29 cellular contexts compared by ENCODE assay signal in genomic region chr14:25759251-25759650, GRCh38.
"Had no signal": no experiment of that assay in that cellular context is flagged by ENCODE, and none has a peak within 500 bp of the region (broad histone marks: within the 10 kb centered on the region; RNA-seq: fewer than 3 reads in every experiment).

No MANE protein-coding gene starts in this region.

- H3K4me1 ChIP-seq: esophagus squamous epithelium, gastroesophageal sphincter had no signal

- DNase-seq: activated CD4-positive, alpha-beta memory T cell treated with anti-CD3 and anti-CD28 coated beads, Interleukin-2, amount 10 ng/mL, durations not matched to agents 7 days and 5 days; activated CD4-positive, alpha-beta T cell treated with anti-CD3 and anti-CD28 coated beads for 4 hours; activated CD4-positive, alpha-beta T cell treated with anti-CD3 and anti-CD28 coated beads, Interleukin-2, amount 10 ng/mL, durations not matched to agents 7 days and 5 days; activated CD4-positive, alpha-beta T cell treated with anti-CD3 and anti-CD28 coated beads, Interleukin-2, amount 50 U/mL, for 4 hours; activated CD4-positive, CD25-positive, alpha-beta regulatory T cell; activated CD4-positive, CD25-positive, alpha-beta regulatory T cell treated with anti-CD3 and anti-CD28 coated beads, Interleukin-2, amount 50 U/mL, for 72 hours; activated effector memory CD4-positive, alpha-beta T cell treated with Interleukin-2 at 50 U/mL for 16 hours; activated gamma-delta T cell treated with Interleukin-2 at 50 U/mL for 16 hours; activated naive CD4-positive, alpha-beta T cell treated with anti-CD3 and anti-CD28 coated beads, Interleukin-2, amount 50 U/mL, for 16 hours; activated naive CD4-positive, alpha-beta T cell treated with Interleukin-2 at 50 U/mL for 16 hours; activated T-cell treated with anti-CD3 and anti-CD28 coated beads, Interleukin-2, amount 50 U/mL, for 4 hours; amniotic stem cell; anterior cingulate cortex; brain microvascular endothelial cell; effector CD4-positive, alpha-beta T cell; effector memory CD8-positive, alpha-beta T cell; esophagus squamous epithelium; foreskin melanocyte; T-helper 1 cell; T-helper 17 cell; T1000 had no signal

- H3K9me3 ChIP-seq: esophagus squamous epithelium, gastroesophageal sphincter had no signal

- H3K27me3 ChIP-seq: brain microvascular endothelial cell, esophagus squamous epithelium, gastroesophageal sphincter had no signal

- ATAC-seq: activated T-cell treated with anti-CD3 and anti-CD28 coated beads, Interleukin-2, amount 50 U/mL, for 4 hours; activated T-helper 17 cell treated with anti-CD3 and anti-CD28 coated beads, Interleukin-2, amount 50 U/mL, for 72 hours; effector memory CD8-positive, alpha-beta T cell; gastroesophageal sphincter; T-helper 17 cell had no signal

- H3K27me3 Mint-ChIP-seq: activated CD4-positive, alpha-beta memory T cell treated with anti-CD3 and anti-CD28 coated beads, Interleukin-2, amount 10 ng/mL, durations not matched to agents 7 days and 5 days; activated CD4-positive, alpha-beta T cell treated with anti-CD3 and anti-CD28 coated beads, Interleukin-2, amount 10 ng/mL, durations not matched to agents 7 days and 5 days; activated naive CD8-positive, alpha-beta T cell; activated T-helper 17 cell treated with anti-CD3 and anti-CD28 coated beads, Interleukin-2, amount 50 U/mL, for 72 hours; central memory CD8-positive, alpha-beta T cell; dendritic cell treated with granulocyte-macrophage colony-stimulating factor and Interleukin-4, amounts not matched to agents 40 ng/mL and 50 ng/mL, for 4 days; effector memory CD8-positive, alpha-beta T cell; T-helper 17 cell had no signal

- H3K4me1 Mint-ChIP-seq: activated CD4-positive, alpha-beta memory T cell treated with anti-CD3 and anti-CD28 coated beads, Interleukin-2, amount 10 ng/mL, durations not matched to agents 7 days and 5 days; activated CD4-positive, alpha-beta T cell treated with anti-CD3 and anti-CD28 coated beads, Interleukin-2, amount 10 ng/mL, durations not matched to agents 7 days and 5 days; activated T-helper 17 cell treated with anti-CD3 and anti-CD28 coated beads, Interleukin-2, amount 50 U/mL, for 72 hours; central memory CD8-positive, alpha-beta T cell; T-helper 17 cell had no signal

- H3K27ac Mint-ChIP-seq: activated CD4-positive, alpha-beta memory T cell treated with anti-CD3 and anti-CD28 coated beads, Interleukin-2, amount 10 ng/mL, durations not matched to agents 7 days and 5 days; activated CD4-positive, alpha-beta T cell treated with anti-CD3 and anti-CD28 coated beads, Interleukin-2, amount 10 ng/mL, durations not matched to agents 7 days and 5 days; activated naive CD8-positive, alpha-beta T cell; activated T-helper 17 cell treated with anti-CD3 and anti-CD28 coated beads, Interleukin-2, amount 50 U/mL, for 72 hours; dendritic cell treated with granulocyte-macrophage colony-stimulating factor and Interleukin-4, amounts not matched to agents 40 ng/mL and 50 ng/mL, for 4 days; effector memory CD8-positive, alpha-beta T cell; T-helper 17 cell; T-helper 2 cell treated with Interferon-gamma antibody and Interleukin-4, amounts not matched to agents 5 μg/mL and 100 μg/mL, for 36 hours had no signal

- H3K27ac ChIP-seq: brain microvascular endothelial cell, coronary artery, epithelial cell of prostate, esophagus squamous epithelium, gastroesophageal sphincter had no signal

- H3K9me3 Mint-ChIP-seq: activated CD4-positive, alpha-beta T cell treated with anti-CD3 and anti-CD28 coated beads, Interleukin-2, amount 10 ng/mL, durations not matched to agents 7 days and 5 days had no signal

- H3K36me3 ChIP-seq: brain microvascular endothelial cell, esophagus squamous epithelium, gastroesophageal sphincter had no signal

- H3K4me3 ChIP-seq: coronary artery, esophagus squamous epithelium, gastroesophageal sphincter had no signal

- H3K36me3 Mint-ChIP-seq: activated naive CD8-positive, alpha-beta T cell had no signal

- H3K4me3 Mint-ChIP-seq: activated CD4-positive, alpha-beta memory T cell treated with anti-CD3 and anti-CD28 coated beads, Interleukin-2, amount 10 ng/mL, durations not matched to agents 7 days and 5 days; activated CD4-positive, alpha-beta T cell treated with anti-CD3 and anti-CD28 coated beads, Interleukin-2, amount 10 ng/mL, durations not matched to agents 7 days and 5 days; activated naive CD8-positive, alpha-beta T cell; activated T-cell treated with anti-CD3 and anti-CD28 coated beads, Interleukin-2, amount 50 U/mL, for 4 hours; activated T-helper 17 cell treated with anti-CD3 and anti-CD28 coated beads, Interleukin-2, amount 50 U/mL, for 72 hours; central memory CD8-positive, alpha-beta T cell; dendritic cell treated with granulocyte-macrophage colony-stimulating factor and Interleukin-4, amounts not matched to agents 40 ng/mL and 50 ng/mL, for 4 days; effector memory CD8-positive, alpha-beta T cell; T-helper 17 cell; T-helper 2 cell treated with Interferon-gamma antibody and Interleukin-4, amounts not matched to agents 5 μg/mL and 100 μg/mL, for 36 hours had no signal
